ENCODE assay signal across 9 cellular contexts in genomic region chr13:48977973-48978372, GRCh38. TPM values are rescaled to one million over a fixed set of nuclear protein-coding genes. Genes with fewer than 3 reads are reported as not detected.
DNase-seq lines count a peak whose midpoint lies in the region; ATAC-seq and TF ChIP-seq lines count a peak whose summit lies in the region.
"Had no signal": no experiment of that assay in that cellular context is flagged by ENCODE, and none has a peak within 500 bp of the region (broad histone marks: within the 10 kb centered on the region; RNA-seq: fewer than 3 reads in every experiment).

No MANE protein-coding gene starts in this region.

- H3K36me3 ChIP-seq in HUES64 (ENCODE audit: insufficient read depth, low read length) (no peaks in the 10 kb centered on the region), brain microvascular endothelial cell (replicated peaks) (no peaks in the 10 kb centered on the region), muscle layer of duodenum (ENCODE audit: control insufficient read depth in 1 of 2, insufficient read depth in 2 of 2, low read length in 2 of 2) (no peaks in the 10 kb centered on the region), H7 (replicated peaks; ENCODE audit: control insufficient read depth, insufficient read depth, low read length) (no peaks in the 10 kb centered on the region)

- H3K4me1 ChIP-seq in HUES64 (ENCODE audit: insufficient read depth, low read length) (peaks cover 62% of the 10 kb centered on the region), muscle layer of duodenum (ENCODE audit: control insufficient read depth in 1 of 2, insufficient read depth in 2 of 2, low read length in 2 of 2) (peaks cover 0 to 35% of the 10 kb centered on the region in 2 donors)

- H3K27me3 ChIP-seq in HUES64 (ENCODE audit: insufficient read depth, low read length) = peaks cover 7% of the 10 kb centered on the region; the same call in 1 of the 2 replicates
- H3K27me3 ChIP-seq in brain microvascular endothelial cell (replicated peaks) = no peaks in the 10 kb centered on the region
- H3K27me3 ChIP-seq in muscle layer of duodenum (ENCODE audit: low read depth, low read length) = no peaks in the 10 kb centered on the region
- no peaks in the 10 kb centered on the region for H3K27me3 ChIP-seq in H7 (ENCODE audit: control insufficient read depth, insufficient read depth, low read length)

- ATAC-seq in HG02884 (IDR thresholded peaks at IDR 0.05; ENCODE audit: unreplicated experiment) (no peak), GM21381 (IDR thresholded peaks at IDR 0.05; ENCODE audit: unreplicated experiment) (no peak)
- ATAC-seq: Right ventricle myocardium inferior had no signal

- no peak overlapping the region for H3K27ac ChIP-seq in HUES64 (ENCODE audit: low read depth, low read length)
- H3K27ac ChIP-seq in brain microvascular endothelial cell = no peak overlapping the region
- no peak overlapping the region for H3K27ac ChIP-seq in muscle layer of duodenum (ENCODE audit: low read length)

- in situ Hi-C loops in brain microvascular endothelial cell (cut with HindIII; ENCODE audit: low pct_ligation_motif_present, low sequenced_read_pairs) = no loop called here

- TF ChIP-seq CTCF in brain microvascular endothelial cell (IDR thresholded peaks at IDR 0.05; ENCODE audit: low read depth, low read length, missing control alignments) = no peak

- DNase-seq in CD1c-positive myeloid dendritic cell (ENCODE audit: extremely low spot score) (peak; percentile 53), brain microvascular endothelial cell (peak; percentile 11), 8988T (no peak), H7 (no peak)

- H3K4me3 ChIP-seq in HUES64 (ENCODE audit: low read length) (peak overlapping the region; percentile 92), brain microvascular endothelial cell (ENCODE audit: low read depth, low read length) (peak overlapping the region; percentile 83), muscle layer of duodenum (ENCODE audit: low read depth in 1 of 2, low read length in 2 of 2) (peak overlapping the region; percentile 40 to 49), H7 (ENCODE audit: insufficient read depth, low read depth, low read length) (no peak overlapping the region; the same call in 1 of the 2 replicates)

- H3K9me3 ChIP-seq in HUES64 (ENCODE audit: insufficient read depth, low read depth, low read length) (peaks cover 3% of the 10 kb centered on the region; the same call in 1 of the 2 replicates), muscle layer of duodenum (ENCODE audit: control insufficient read depth in 1 of 2, low read length in 2 of 2) (peaks cover 0 to 3% of the 10 kb centered on the region in 2 donors)

- H3K9ac ChIP-seq in HUES64 (ENCODE audit: low read depth, low read length) = no peak overlapping the region

- WGBS in HUES64 = no CpG with 5 or more reads among the region's 3 CpGs

RNA-seq across cellular contexts. Expression of gene FNDC3A, which starts 2.3 kb away (rescaled TPM):
- polyA plus RNA-seq in HUES64 (2013, experiment 1 of 2) = 21.6 TPM
- polyA plus RNA-seq in HUES64 (2013, experiment 2 of 2) = 25.8 TPM
- total RNA-seq in H7 (2014; rRNA removed; shearing (Covaris generic)) = 22.8 and 38.0 TPM in 2 replicates

Comparison
In these comparisons a context has a peak if more than half of its experiments do, and no peak if none do; other contexts are left out.
1. DNase-seq: peak in CD1c-positive myeloid dendritic cell (single experiment) and brain microvascular endothelial cell (single experiment); none in 8988T (single experiment) and H7 (single experiment).